ENCODE assay signal across 10 cellular contexts in the genomic region with DNA sequence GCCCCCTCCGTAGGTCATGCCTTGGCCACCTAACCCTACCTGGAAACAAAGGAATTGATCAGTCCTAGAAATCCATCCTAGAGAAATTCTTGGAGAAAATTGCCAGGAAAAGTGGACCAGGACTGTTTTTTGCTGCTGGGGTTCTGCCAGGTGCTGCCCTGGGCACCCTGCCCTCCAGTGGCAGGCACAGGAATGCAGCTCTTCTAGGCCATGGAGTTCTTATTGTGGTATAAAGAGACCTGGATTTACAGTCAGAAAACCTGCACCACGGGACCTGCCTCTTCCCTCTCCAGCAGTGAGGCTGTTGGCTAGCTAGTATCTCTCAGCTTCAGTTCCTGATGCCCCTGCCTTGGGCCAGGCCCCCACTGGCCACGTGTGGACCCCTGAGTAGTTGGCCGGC. TPM values are rescaled to one million over a fixed set of nuclear protein-coding genes. Genes with fewer than 3 reads are reported as not detected.
DNase-seq lines count a peak whose midpoint lies in the region; ATAC-seq and TF ChIP-seq lines count a peak whose summit lies in the region.
"Had no signal": no experiment of that assay in that cellular context is flagged by ENCODE, and none has a peak within 500 bp of the region (broad histone marks: within the 10 kb centered on the region; RNA-seq: fewer than 3 reads in every experiment).

No MANE protein-coding gene starts in this region.

- H3K14ac ChIP-seq in IMR-90 (replicated peaks; ENCODE audit: low read depth, low read length) = no peak overlapping the region

- H2AK5ac ChIP-seq in IMR-90 (ENCODE audit: low read depth, low read length) = no peak overlapping the region

- H2AK9ac ChIP-seq in IMR-90 (replicated peaks; ENCODE audit: low read depth, low read length, poor library complexity) = no peak overlapping the region

- no peaks in the 10 kb centered on the region for H4K20me1 ChIP-seq in IMR-90 (ENCODE audit: insufficient read depth, low read length)

- H3K27ac Mint-ChIP-seq in nephron progenitor cell = no peak overlapping the region

- no peak overlapping the region for H3K4ac ChIP-seq in IMR-90 (ENCODE audit: low read depth, low read length)

- no peak overlapping the region for H3K4me3 Mint-ChIP-seq in nephron progenitor cell

- CTCF ChIA-PET in IMR-90 (lab: Yijun Ruan, JAX) = no interaction called here

- no peak overlapping the region for H2BK5ac ChIP-seq in IMR-90 (ENCODE audit: low read depth, low read length, poor library complexity, severe bottlenecking)

- H3K9ac ChIP-seq in IMR-90 (ENCODE audit: low read depth, low read length) = no peak overlapping the region

- peaks cover 42% of the 10 kb centered on the region for H3K27me3 ChIP-seq in IMR-90 (ENCODE audit: control insufficient read depth, insufficient read depth, low read length)

- no peak overlapping the region for H3K23ac ChIP-seq in IMR-90 (ENCODE audit: low read depth, low read length)

- no peak overlapping the region for H3K56ac ChIP-seq in IMR-90 (ENCODE audit: extremely low read depth, insufficient read depth, low read length)

- no peak for TF ChIP-seq POLR2A in IMR-90 (IDR thresholded peaks at IDR 0.05; ENCODE audit: low read depth, low read length)

- no TSS peak for BruUV-seq in IMR-90 (replicated peaks; lab: Mats Ljungman, UMichigan)

- dilution Hi-C loops in IMR-90 (cut with HindIII; ENCODE audit: low sequenced_read_pairs, unreplicated experiment) = no loop called here

- H3K4me3 ChIP-seq in IMR-90 (ENCODE audit: insufficient read depth, low read depth, low read length) = no peak overlapping the region

- TF ChIP-seq CTCF in IMR-90 (conservative IDR thresholded peaks at IDR 0.05; ENCODE audit: low read depth, low read length) = peak; percentile 14; the same call in 1 of the 2 replicates
- peak; percentile 17 for TF ChIP-seq CTCF in nephron progenitor cell (IDR thresholded peaks at IDR 0.05)

- DNase-seq in ELR (ENCODE audit: low read depth) (peak; percentile 36), IMR-90 (no peak), T47D (ENCODE audit: low read depth in 1 of 2, low spot score in 1 of 2) (peak; percentile 63 to 69), nephron progenitor cell (no peak), COR-L47 (lab: John Stamatoyannopoulos, UW) (no peak), NCI-H774 (lab: John Stamatoyannopoulos, UW) (no peak)
- DNase-seq in stimulated activated CD8-positive, alpha-beta memory T cell treated with anti-CD3 and anti-CD28 coated beads, Interleukin-4, amount 100 ng/mL, for 48 hours = no peak
- DNase-seq: NCI-H2029 had no signal

- in situ Hi-C loops in IMR-90 (cut with MboI; ENCODE audit: low sequenced_read_pairs) = no loop called here
- in situ Hi-C loops in T47D (cut with HindIII; ENCODE audit: low pct_unique_long_range_greater_than_20kb, low sequenced_read_pairs) = no loop called here

- no peak overlapping the region for H3K4me2 ChIP-seq in IMR-90 (ENCODE audit: low read depth, low read length)

- peaks cover 28% of the 10 kb centered on the region for H3K27me3 Mint-ChIP-seq in nephron progenitor cell (ENCODE audit: low read depth, poor library complexity)

- no peaks in the 10 kb centered on the region for H3K4me1 ChIP-seq in IMR-90 (ENCODE audit: control insufficient read depth, insufficient read depth, low read length)

- peaks cover 19% of the 10 kb centered on the region for H3K4me1 Mint-ChIP-seq in nephron progenitor cell

- H4K91ac ChIP-seq in IMR-90 (ENCODE audit: insufficient read depth, low read depth, low read length) = no peak overlapping the region

- 34% methylated on average over 4 of the region's 4 CpGs; no CpG with 5 or more reads in 1 of the 2 experiments for WGBS in IMR-90 (ENCODE audit: extremely low coverage in 2 of 2, insufficient read length in 1 of 2), 2 experiments

- no peak overlapping the region for H2BK120ac ChIP-seq in IMR-90 (ENCODE audit: low read depth, low read length)

- H3K9me1 ChIP-seq in IMR-90 (ENCODE audit: insufficient read depth, low read length) = no peaks in the 10 kb centered on the region

- H4K8ac ChIP-seq in IMR-90 (ENCODE audit: low read depth in 2 of 2, low read length in 2 of 2) = no peak overlapping the region

- H3K27ac ChIP-seq in IMR-90 (ENCODE audit: insufficient read depth, low read length) = no peak overlapping the region

- no peak overlapping the region for H2AFZ ChIP-seq in IMR-90 (replicated peaks; ENCODE audit: low read length, poor library complexity)

- H3K79me1 ChIP-seq in IMR-90 (ENCODE audit: low read depth in 1 of 2, low read length in 2 of 2) = no peaks in the 10 kb centered on the region

- no peak overlapping the region for H2BK15ac ChIP-seq in IMR-90 (ENCODE audit: low read depth, low read length)

- H3K9me3 ChIP-seq in IMR-90 (ENCODE audit: control insufficient read depth, insufficient read depth, low read length) = no peaks in the 10 kb centered on the region

- no peak overlapping the region for H4K5ac ChIP-seq in IMR-90 (ENCODE audit: low read depth, low read length)

- H3K36me3 ChIP-seq in IMR-90 (ENCODE audit: control insufficient read depth, insufficient read depth, low read length) = no peaks in the 10 kb centered on the region

- no peaks in the 10 kb centered on the region for H3K9me3 Mint-ChIP-seq in nephron progenitor cell

- H3K36me3 Mint-ChIP-seq in nephron progenitor cell (ENCODE audit: low read depth) = no peaks in the 10 kb centered on the region

- no peak for TF ChIP-seq RAD21 in IMR-90 (IDR thresholded peaks at IDR 0.05; ENCODE audit: low read length)

- no peak overlapping the region for H2BK20ac ChIP-seq in IMR-90 (ENCODE audit: low read depth, low read length)

- POLR2A ChIA-PET in IMR-90 (lab: Charles Lee; ENCODE audit: unreplicated experiment) = no interaction called here

- intact Hi-C loops in IMR-90 (cut with micrococcal nuclease) = no loop called here

- H3K18ac ChIP-seq in IMR-90 (ENCODE audit: low read depth, low read length) = no peak overlapping the region

- ATAC-seq in IMR-90 (ENCODE audit: low read depth) (peak; percentile 21; the same call in 1 of the 2 replicates), GM18861 (IDR thresholded peaks at IDR 0.05; ENCODE audit: unreplicated experiment) (no peak)

TF ChIP-seq in IMR-90, 13 proteins besides CTCF, POLR2A, EP300 and RAD21:
- TF ChIP-seq SMC3 (IDR thresholded peaks at IDR 0.05; ENCODE audit: low read depth, low read length) = 0 out of 2 replicates have a peak, but pooled peaks have one; percentile 8
- TF ChIP-seq, protein P1, sequence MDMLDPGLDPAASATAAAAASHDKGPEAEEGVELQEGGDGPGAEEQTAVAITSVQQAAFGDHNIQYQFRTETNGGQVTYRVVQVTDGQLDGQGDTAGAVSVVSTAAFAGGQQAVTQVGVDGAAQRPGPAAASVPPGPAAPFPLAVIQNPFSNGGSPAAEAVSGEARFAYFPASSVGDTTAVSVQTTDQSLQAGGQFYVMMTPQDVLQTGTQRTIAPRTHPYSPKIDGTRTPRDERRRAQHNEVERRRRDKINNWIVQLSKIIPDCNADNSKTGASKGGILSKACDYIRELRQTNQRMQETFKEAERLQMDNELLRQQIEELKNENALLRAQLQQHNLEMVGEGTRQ (IDR thresholded peaks at IDR 0.05; ENCODE audit: low read depth, low read length) = no peak

RNA-seq across cellular contexts. Expression of gene SLC24A4, which starts 59.7 kb away (rescaled TPM):
- total RNA-seq in IMR-90 (2012; rRNA removed) = under 0.01 TPM in 1 of 2 replicates, not detected in the other
- polyA plus RNA-seq in IMR-90 (2012; rRNA removed) = not detected in 2 replicates
- polyA plus RNA-seq in IMR-90 (2012; cell fraction: cytosol; rRNA removed) = 0.01 TPM in 1 of 2 replicates, not detected in the other
- polyA plus RNA-seq in IMR-90 (2012; cell fraction: nucleus; rRNA removed; ENCODE audit: low replicate concordance) = not detected in 2 replicates
- total RNA-seq: fibroblast of lung had no signal

Comparison
In these comparisons a context has a peak if more than half of its experiments do, and no peak if none do; other contexts are left out.
1. DNase-seq: peak in ELR (single experiment) and T47D (2 of 2); none in IMR-90 (single experiment), nephron progenitor cell (single experiment), stimulated activated CD8-positive, alpha-beta memory T cell treated with anti-CD3 and anti-CD28 coated beads, Interleukin-4, amount 100 ng/mL, for 48 hours (single experiment), COR-L47 (single experiment) and NCI-H774 (single experiment).